In the genomic region with DNA sequence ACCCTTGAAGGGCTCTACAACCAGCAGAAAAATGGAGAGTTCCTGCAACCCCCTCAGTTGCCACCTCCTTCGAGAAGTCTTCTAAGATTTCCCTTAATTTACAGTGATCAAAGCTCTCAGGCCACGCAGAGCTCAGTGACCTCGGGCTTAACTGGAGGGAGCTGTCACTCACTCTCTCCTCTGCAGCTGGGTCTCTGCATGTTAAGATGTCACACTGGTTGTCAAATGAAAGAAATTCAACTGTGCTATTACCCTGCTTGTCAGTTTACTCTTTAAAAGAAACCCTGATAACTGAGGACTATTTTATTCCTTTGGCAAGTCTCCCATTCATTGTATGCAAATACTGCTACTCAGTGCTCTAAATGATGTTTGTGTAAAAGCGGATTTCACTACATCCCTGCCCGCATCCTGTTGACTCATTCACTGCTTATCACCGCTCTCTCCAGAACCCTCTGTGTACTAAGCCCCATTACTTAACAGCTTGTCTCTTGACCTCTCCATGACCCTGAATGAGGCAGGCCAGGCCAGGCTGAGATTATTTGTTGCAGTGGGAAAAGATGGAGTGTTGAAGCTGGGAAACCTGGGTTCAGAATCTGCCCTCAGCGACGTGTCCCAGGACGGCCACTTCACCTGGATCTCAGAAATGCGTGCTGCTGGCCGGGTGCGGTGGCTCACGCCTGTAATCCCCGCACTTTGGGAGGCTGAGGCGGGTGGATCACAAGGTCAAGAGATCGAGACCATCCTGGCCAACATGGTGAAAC, we compare ENCODE assay signal across 8 cellular contexts. TPM values are rescaled to one million over a fixed set of nuclear protein-coding genes. Genes with fewer than 3 reads are reported as not detected.
DNase-seq lines count a peak whose midpoint lies in the region; ATAC-seq and TF ChIP-seq lines count a peak whose summit lies in the region.

No MANE protein-coding gene starts in this region.

- no peaks in the 10 kb centered on the region for H3K79me2 ChIP-seq in MM.1S (ENCODE audit: low read length)

- DNase-seq in MCF 10A (ENCODE audit: unreplicated experiment) = peak; percentile 97
- no peak for DNase-seq in breast epithelium (ENCODE audit: low spot score in 2 of 2)
- peak; percentile 92 for DNase-seq in OCI-M1 (lab: John Stamatoyannopoulos, UW)
- peak; percentile 39 for DNase-seq in activated T-cell treated with anti-CD3 and anti-CD28 coated beads for 48 hours (ENCODE audit: low read depth)
- DNase-seq in fibroblast of pulmonary artery (ENCODE audit: low read depth) = peak; percentile 99
- DNase-seq in MM.1S = no peak

- H3K4me1 ChIP-seq in breast epithelium (peaks cover 7 to 23% of the 10 kb centered on the region in 2 donors), rectal smooth muscle tissue (ENCODE audit: control insufficient read depth, insufficient read depth, low read length) (peaks cover 21% of the 10 kb centered on the region), MM.1S (ENCODE audit: low read length) (no peaks in the 10 kb centered on the region)

- H3K9me2 ChIP-seq in MM.1S (replicated peaks; ENCODE audit: insufficient read depth, low read length) = no peaks in the 10 kb centered on the region

- H3K27ac Mint-ChIP-seq in MCF 10A (ENCODE audit: low read depth, unreplicated experiment) = no peak overlapping the region

- TF ChIP-seq POLR2A in breast epithelium (IDR thresholded peaks at IDR 0.05) = no peak

- no peaks in the 10 kb centered on the region for H3K36me3 ChIP-seq in breast epithelium
- H3K36me3 ChIP-seq in rectal smooth muscle tissue (ENCODE audit: control insufficient read depth, insufficient read depth, low read length) = no peaks in the 10 kb centered on the region
- H3K36me3 ChIP-seq in MM.1S (replicated peaks; ENCODE audit: insufficient read depth, low read length) = no peaks in the 10 kb centered on the region

- H3F3A ChIP-seq in MM.1S (ENCODE audit: insufficient read depth, low read length) = no peaks in the 10 kb centered on the region

- H3K27ac ChIP-seq in breast epithelium (peak overlapping the region in 1 of 2 donors; percentile 27), rectal smooth muscle tissue (ENCODE audit: low read depth, low read length) (peak overlapping the region; percentile 17), MM.1S (ENCODE audit: low read length) (no peak overlapping the region)

- POLR2A ChIA-PET in MCF 10A (lab: Yijun Ruan, JAX) = interaction anchor here (1.0 to 1.6 kb wide), 2 partner anchors 9 to 14 kb away, joined by 3 to 11 read pairs; a partner anchor contains a TSS

- H3K4me3 ChIP-seq in breast epithelium = no peak overlapping the region
- no peak overlapping the region for H3K4me3 ChIP-seq in fibroblast of pulmonary artery (replicated peaks; ENCODE audit: low read depth, low read length)
- H3K4me3 ChIP-seq in rectal smooth muscle tissue (ENCODE audit: low read length) = no peak overlapping the region
- no peak overlapping the region for H3K4me3 ChIP-seq in MM.1S (ENCODE audit: low read length)

- BruUV-seq in MCF 10A (replicated peaks; lab: Mats Ljungman, UMichigan) = no TSS peak

- TF ChIP-seq CTCF in MCF 10A (IDR thresholded peaks at IDR 0.05; ENCODE audit: unreplicated experiment) (no peak), breast epithelium (IDR thresholded peaks at IDR 0.05) (no peak), fibroblast of pulmonary artery (IDR thresholded peaks at IDR 0.05; ENCODE audit: low read length, missing control alignments) (no peak), MM.1S (IDR thresholded peaks at IDR 0.05; ENCODE audit: low read length) (no peak)

- H3K9me3 Mint-ChIP-seq in MCF 10A (ENCODE audit: unreplicated experiment) = no peaks in the 10 kb centered on the region

- H3K27me3 ChIP-seq in breast epithelium (no peaks in the 10 kb centered on the region), rectal smooth muscle tissue (ENCODE audit: control insufficient read depth, insufficient read depth, low read length) (no peaks in the 10 kb centered on the region), MM.1S (replicated peaks; ENCODE audit: insufficient read depth, low read length) (peaks cover 5% of the 10 kb centered on the region)

- H3K9me3 ChIP-seq in breast epithelium (no peaks in the 10 kb centered on the region), MM.1S (replicated peaks; ENCODE audit: insufficient read depth, low read length) (no peaks in the 10 kb centered on the region)

- H4K20me1 ChIP-seq in MM.1S (ENCODE audit: insufficient read depth, low read length) = no peaks in the 10 kb centered on the region; the same call in 1 of the 2 replicates

- H3K9ac ChIP-seq in rectal smooth muscle tissue (ENCODE audit: low read length) = no peak overlapping the region
- no peak overlapping the region for H3K9ac ChIP-seq in MM.1S (ENCODE audit: low read length)

- peaks cover 10% of the 10 kb centered on the region for H3K27me3 Mint-ChIP-seq in MCF 10A (ENCODE audit: insufficient read depth, unreplicated experiment)

- no peak overlapping the region for H3K4me3 Mint-ChIP-seq in MCF 10A (ENCODE audit: unreplicated experiment)

- H2AFZ ChIP-seq in MM.1S (ENCODE audit: low read length) = no peak overlapping the region

- no peak overlapping the region for H3K4me2 ChIP-seq in MM.1S (ENCODE audit: low read depth, low read length)

- no peaks in the 10 kb centered on the region for H3K36me3 Mint-ChIP-seq in MCF 10A (ENCODE audit: insufficient read depth, unreplicated experiment)

- ATAC-seq in HG02763 (IDR thresholded peaks at IDR 0.05; ENCODE audit: unreplicated experiment) = no peak

- intact Hi-C loops in MCF 10A (cut with micrococcal nuclease) = no loop called here
- intact Hi-C loops in breast epithelium (cut with DNase I; ENCODE audit: low total_unique reads) = no loop called here

- peaks cover 10% of the 10 kb centered on the region for H3K4me1 Mint-ChIP-seq in MCF 10A (ENCODE audit: insufficient read depth, unreplicated experiment)

- CTCF ChIA-PET in MCF 10A (lab: Yijun Ruan, JAX) = no interaction called here

RNA-seq across cellular contexts. Expression of a gene that starts 13.7 kb away (rescaled TPM):
- total RNA-seq in MCF 10A (2022) (1.4 and 1.5 TPM in 2 replicates), breast epithelium (100 to 1,000 TPM; 109 to 151 (median 117) TPM)

RNA-seq across cellular contexts. Expression of a gene that starts 39.6 kb away (rescaled TPM):
- total RNA-seq in MCF 10A (2022) = not detected in 2 replicates
- total RNA-seq in breast epithelium = not detected

Comparison
In these comparisons a context has a peak if more than half of its experiments do, and no peak if none do; other contexts are left out.
1. DNase-seq: peak in MCF 10A (single experiment), OCI-M1 (single experiment), activated T-cell treated with anti-CD3 and anti-CD28 coated beads for 48 hours (single experiment) and fibroblast of pulmonary artery (single experiment); none in breast epithelium (0 of 2) and MM.1S (single experiment).
2. RNA of a gene that starts 13.7 kb away (total RNA-seq): 109 to 151 TPM in breast epithelium; 1.4 to 1.5 TPM in MCF 10A; every median in the first group is over 10 times any median in the second.